8 cellular contexts compared by ENCODE assay signal in genomic region chr6:5033214-5033904, GRCh38. TPM values are rescaled to one million over a fixed set of nuclear protein-coding genes. Genes with fewer than 3 reads are reported as not detected.
DNase-seq lines count a peak whose midpoint lies in the region; ATAC-seq and TF ChIP-seq lines count a peak whose summit lies in the region.
"Not testable (repeated sequence)": the region's sequence is repeated elsewhere in the genome, so short reads cannot be mapped to it uniquely, and the experiment has no call there.
"Had no signal": no experiment of that assay in that cellular context is flagged by ENCODE, and none has a peak within 500 bp of the region (broad histone marks: within the 10 kb centered on the region; RNA-seq: fewer than 3 reads in every experiment).

No MANE protein-coding gene starts in this region.

- WGBS in right cardiac atrium, result 61% methylated on average over 14 of the region's 14 CpGs
- WGBS in suprapubic skin, result 71% methylated on average over 11 of the region's 14 CpGs

- TF ChIP-seq EP300 in suprapubic skin (IDR thresholded peaks at IDR 0.05), result not testable (repeated sequence)

- H3K9me3 ChIP-seq in right cardiac atrium (ENCODE audit: control insufficient read depth, low read length); suprapubic skin: not testable (repeated sequence)

- POLR2A ChIA-PET in WTC11 (lab: Charles Lee), result not testable (repeated sequence)

- not testable (repeated sequence) for TF ChIP-seq POLR2A in suprapubic skin (IDR thresholded peaks at IDR 0.05)

- intact Hi-C loops in right cardiac atrium (cut with DNase I), result not testable (repeated sequence)

- peak; percentile 15 for DNase-seq in DMS79 treated with DMSO at 0.1 percent for 48 hours (lab: John Stamatoyannopoulos, UW)
- DNase-seq in WTC11 (ENCODE audit: low spot score); choroid plexus epithelial cell (ENCODE audit: low read depth); fibroblast of villous mesenchyme (ENCODE audit: low read depth): not testable (repeated sequence)
- DNase-seq in right cardiac atrium, result peak in 1 of 3 donors; percentile 56
- DNase-seq in suprapubic skin (ENCODE audit: low spot score in 2 of 2), result peak in 1 of 2 donors; percentile 26

- peaks cover 48% of the 10 kb centered on the region for H3K4me1 Mint-ChIP-seq in WTC11
- H3K4me1 Mint-ChIP-seq in nephron, result peaks cover 31% of the 10 kb centered on the region

- H3K4me3 ChIP-seq in choroid plexus epithelial cell (ENCODE audit: low read depth, low read length), result peak overlapping the region; percentile 51
- H3K4me3 ChIP-seq in fibroblast of villous mesenchyme (ENCODE audit: low read depth, low read length), result peak overlapping the region; percentile 39
- not testable (repeated sequence) for H3K4me3 ChIP-seq in right cardiac atrium (ENCODE audit: low read length)
- peak overlapping the region; percentile 33 for H3K4me3 ChIP-seq in suprapubic skin

- H3K36me3 Mint-ChIP-seq in WTC11; nephron (ENCODE audit: low read depth): not testable (repeated sequence)

- not testable (repeated sequence) for H3K9me3 Mint-ChIP-seq in WTC11, nephron

- H3K27me3 Mint-ChIP-seq in WTC11 (ENCODE audit: low read depth); nephron (ENCODE audit: low read depth): not testable (repeated sequence)

- H3K4me1 ChIP-seq in right cardiac atrium (ENCODE audit: control insufficient read depth, insufficient read depth, low read length), result not testable (repeated sequence)
- H3K4me1 ChIP-seq in suprapubic skin, result peaks cover 37% of the 10 kb centered on the region

- 0 out of 2 replicates have a peak overlapping the region, but pooled peaks have one; percentile 31 for H3K4me3 Mint-ChIP-seq in WTC11
- peak overlapping the region in 2 of 3 experiments; percentile 16 to 38 for H3K4me3 Mint-ChIP-seq in nephron

- not testable (repeated sequence) for H3K36me3 ChIP-seq in suprapubic skin

- not testable (repeated sequence) for ATAC-seq in WTC11
- peak; percentile 44 to 50 for ATAC-seq in right cardiac atrium

- H3K27me3 ChIP-seq in right cardiac atrium (ENCODE audit: control insufficient read depth, insufficient read depth); suprapubic skin: not testable (repeated sequence)

- not testable (repeated sequence) for H3K27ac ChIP-seq in right cardiac atrium (ENCODE audit: low read length)
- peak overlapping the region; percentile 64 for H3K27ac ChIP-seq in suprapubic skin

- CTCF ChIA-PET in WTC11 (lab: Charles Lee), result interaction anchor here (1.3 kb wide), 1 partner anchor 24 kb away, joined by 3 read pairs; no protein-coding TSS in a partner anchor

- not testable (repeated sequence) for H3K27ac Mint-ChIP-seq in WTC11
- peak overlapping the region in 2 of 3 experiments; percentile 53 to 63 for H3K27ac Mint-ChIP-seq in nephron

- TF ChIP-seq CTCF in WTC11 (IDR thresholded peaks at IDR 0.05); choroid plexus epithelial cell (conservative IDR thresholded peaks at IDR 0.05; ENCODE audit: low read depth, low read length); fibroblast of villous mesenchyme (IDR thresholded peaks at IDR 0.05; ENCODE audit: insufficient read depth, low read depth, low read length); nephron (IDR thresholded peaks at IDR 0.05; ENCODE audit: unreplicated experiment in 3 of 3); suprapubic skin (IDR thresholded peaks at IDR 0.05): not testable (repeated sequence)

RNA-seq across cellular contexts. Expression of gene RPP40, which starts 29.5 kb away (rescaled TPM):
- total RNA-seq in WTC11 (2021) (10.1 to 12.2 TPM (median 10.9 TPM) in 3 replicates), fibroblast of villous mesenchyme (7.7 and 11.2 TPM in 2 replicates), right cardiac atrium (1 to 10 TPM; 2.5 to 4.4 (median 2.8) TPM), suprapubic skin (10 to 100 TPM in 2 of 4 donors, 1 to 10 TPM in 2; 4.6 to 11.7 (median 9.0) TPM)
- polyA plus RNA-seq in right cardiac atrium, result 6.0 TPM

RNA-seq across cellular contexts. Expression of gene PPP1R3G, which starts 51.8 kb away (rescaled TPM):
- 0.15 to 0.48 TPM (median 0.48 TPM) in 3 replicates for total RNA-seq in WTC11 (2021)
- 1.3 and 2.6 TPM in 2 replicates for total RNA-seq in fibroblast of villous mesenchyme
- total RNA-seq in right cardiac atrium, result 10 to 100 TPM in 3 of 4 donors, 1 to 10 TPM in 1; 6.7 to 19.5 (median 16.2) TPM
- polyA plus RNA-seq in right cardiac atrium, result 10.9 TPM
- under 1 TPM; 0.38 to 0.80 (median 0.67) TPM for total RNA-seq in suprapubic skin
- total RNA-seq: CD8-positive, alpha-beta T cell had no signal
